29 cellular contexts compared by ENCODE assay signal in genomic region chr10:57119690-57120089, GRCh38.
"Had no signal": no experiment of that assay in that cellular context is flagged by ENCODE, and none has a peak within 500 bp of the region (broad histone marks: within the 10 kb centered on the region; RNA-seq: fewer than 3 reads in every experiment).

No MANE protein-coding gene starts in this region.

- H3K27ac ChIP-seq: adrenal gland, ascending aorta, breast epithelium, cardiac muscle cell, colonic mucosa, gastrocnemius medialis, heart left ventricle had no signal

- DNase-seq: activated CD4-positive, alpha-beta memory T cell treated with anti-CD3 and anti-CD28 coated beads for 36 hours; activated CD4-positive, alpha-beta T cell treated with anti-CD3 and anti-CD28 coated beads for 36 hours; activated CD4-positive, alpha-beta T cell treated with anti-CD3 and anti-CD28 coated beads, Interleukin-2, amount 10 ng/mL, durations not matched to agents 24 days and 14 days; activated CD4-positive, CD25-positive, alpha-beta regulatory T cell; activated CD4-positive, CD25-positive, alpha-beta regulatory T cell treated with anti-CD3 and anti-CD28 coated beads, Interleukin-2, amount 50 U/mL, for 72 hours; activated CD8-positive, alpha-beta memory T cell treated with anti-CD3 and anti-CD28 coated beads, Interleukin-2, amount 10 ng/mL, durations not matched to agents 7 days and 5 days; activated CD8-positive, alpha-beta memory T cell treated with anti-CD3 and anti-CD28 coated beads, Interleukin-2, amount 50 U/mL, for 4 hours; activated CD8-positive, alpha-beta T cell treated with anti-CD3 and anti-CD28 coated beads, Interleukin-2, amount 10 ng/mL, durations not matched to agents 7 days and 5 days; activated effector memory CD4-positive, alpha-beta T cell treated with anti-CD3 and anti-CD28 coated beads, Interleukin-2, amount 50 U/mL, for 16 hours; activated naive CD4-positive, alpha-beta T cell treated with anti-CD3 and anti-CD28 coated beads for 36 hours; activated naive CD8-positive, alpha-beta T cell treated with anti-CD3 and anti-CD28 coated beads for 36 hours; activated naive CD8-positive, alpha-beta T cell treated with anti-CD3 and anti-CD28 coated beads, Interleukin-2, amount 50 U/mL, for 24 hours; activated T-cell treated with anti-CD3 and anti-CD28 coated beads, Interleukin-2, amount 50 U/mL, for 1 hour; activated T-cell treated with anti-CD3 and anti-CD28 coated beads, Interleukin-2, amount 50 U/mL, for 48 hours; adrenal gland; amygdala; central memory CD4-positive, alpha-beta T cell; cerebellar nuclear complex; colonic mucosa; effector CD8-positive, alpha-beta T cell; foreskin fibroblast; gastrocnemius medialis; glutamatergic neuron; heart left ventricle; T-helper 2 cell had no signal

- H3K27me3 ChIP-seq: adrenal gland, ascending aorta, breast epithelium, cardiac muscle cell, colonic mucosa, gastrocnemius medialis, heart left ventricle had no signal

- H3K4me1 ChIP-seq: adrenal gland, ascending aorta, breast epithelium, colonic mucosa, gastrocnemius medialis, heart left ventricle had no signal

- ATAC-seq: activated CD4-positive, alpha-beta T cell treated with anti-CD3 and anti-CD28 coated beads for 36 hours; activated CD8-positive, alpha-beta memory T cell treated with anti-CD3 and anti-CD28 coated beads, Interleukin-2, amount 10 ng/mL, durations not matched to agents 7 days and 5 days; activated CD8-positive, alpha-beta T cell treated with anti-CD3 and anti-CD28 coated beads, Interleukin-2, amount 10 ng/mL, durations not matched to agents 7 days and 5 days; activated naive CD8-positive, alpha-beta T cell treated with anti-CD3 and anti-CD28 coated beads, Interleukin-2, amount 50 U/mL, for 24 hours; esophagus mucosa; gastrocnemius medialis; heart left ventricle had no signal
